Comparison of ENCODE assay signal across 20 cellular contexts in the genomic region with DNA sequence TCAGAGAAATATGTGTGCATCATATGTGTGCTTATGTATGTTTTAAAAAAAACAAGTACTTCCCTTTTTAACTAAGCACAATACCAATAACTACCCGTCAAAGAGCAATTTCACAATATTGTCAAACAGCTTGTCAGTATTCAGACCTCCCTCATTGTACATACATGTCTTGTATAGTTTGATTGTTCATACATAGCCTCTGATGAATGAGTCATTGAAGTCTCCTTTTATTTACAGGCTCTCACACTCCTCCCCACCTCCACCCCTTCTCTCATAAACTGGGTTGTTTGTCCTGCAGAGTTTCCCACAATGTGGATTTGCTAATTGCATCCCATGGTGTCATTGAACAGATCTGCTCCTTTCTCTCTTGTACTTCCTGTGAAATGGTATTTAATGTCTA.
DNase-seq lines count a peak whose midpoint lies in the region; ATAC-seq, FAIRE-seq and TF ChIP-seq lines count a peak whose summit lies in the region.
"Had no signal": no experiment of that assay in that cellular context is flagged by ENCODE, and none has a peak within 500 bp of the region (broad histone marks: within the 10 kb centered on the region; RNA-seq: fewer than 3 reads in every experiment).

No MANE protein-coding gene starts in this region.

- TF ChIP-seq CTCF in bronchial epithelial cell (IDR thresholded peaks at IDR 0.05; ENCODE audit: insufficient read depth, low read length, severe bottlenecking), result no peak

- H3K27me3 ChIP-seq in bronchial epithelial cell (ENCODE audit: control insufficient read depth, insufficient read depth, low read length), result no peaks in the 10 kb centered on the region
- H3K27me3 ChIP-seq: BLaER1 treated with 17β-estradiol and CSF1 and Interleukin-3, amounts not matched to agents 10 nM and 100 nM had no signal

- no peaks in the 10 kb centered on the region for H3K36me3 ChIP-seq in bronchial epithelial cell (ENCODE audit: control insufficient read depth, insufficient read depth, low read length)
- H3K36me3 ChIP-seq: BLaER1 treated with 17β-estradiol and CSF1 and Interleukin-3, amounts not matched to agents 10 nM and 100 nM had no signal

- DNase-seq in NCI-H510A treated with DMSO at 0.1 percent for 48 hours (lab: John Stamatoyannopoulos, UW), result peak; percentile 23
- DNase-seq in NCI-H510A (lab: John Stamatoyannopoulos, UW), result no peak
- DNase-seq in NCI-H748 (lab: John Stamatoyannopoulos, UW; ENCODE audit: unreplicated experiment), result peak; percentile 93
- peak; percentile 57 for DNase-seq in bronchial epithelial cell (ENCODE audit: low read depth)
- no peak for DNase-seq in urothelium cell line (ENCODE audit: low spot score)
- no peak for DNase-seq in stimulated activated CD4-positive, alpha-beta T cell treated with anti-CD3 and anti-CD28 coated beads, Interleukin-4, amount 100 ng/mL, for 24 hours
- no peak for DNase-seq in activated T-cell treated with anti-CD3 and anti-CD28 coated beads for 4 hours
- DNase-seq: CD8-positive, alpha-beta memory T cell; DMS 273 treated with DMSO at 0.1 percent for 48 hours; H7; Kasumi-1; MM.1S; NCI-H1105 treated with DMSO at 0.1 percent for 48 hours; NCI-H187; NCI-H524 treated with DMSO at 0.1 percent for 48 hours; SIG-M5 had no signal

- no peak for ATAC-seq in GM18519 (IDR thresholded peaks at IDR 0.05; ENCODE audit: low FRiP score, unreplicated experiment)

- H3K4me3 ChIP-seq in bronchial epithelial cell (ENCODE audit: low read depth, low read length), result no peak overlapping the region
- H3K4me3 ChIP-seq: BLaER1 treated with 17β-estradiol and CSF1 and Interleukin-3, amounts not matched to agents 10 nM and 100 nM had no signal

- no peak for FAIRE-seq in bronchial epithelial cell (lab: Jason Lieb, UNC)
- FAIRE-seq in urothelium cell line (lab: Jason Lieb, UNC), result peak; percentile 74
- FAIRE-seq: A204.1, HTR-8/SVneo had no signal

Comparison
In these comparisons a context has a peak if more than half of its experiments do, and no peak if none do; other contexts are left out.
1. DNase-seq: peak in NCI-H510A treated with DMSO at 0.1 percent for 48 hours (single experiment), NCI-H748 (single experiment) and bronchial epithelial cell (single experiment); none in NCI-H510A (single experiment), urothelium cell line (single experiment), stimulated activated CD4-positive, alpha-beta T cell treated with anti-CD3 and anti-CD28 coated beads, Interleukin-4, amount 100 ng/mL, for 24 hours (single experiment) and activated T-cell treated with anti-CD3 and anti-CD28 coated beads for 4 hours (single experiment).